1 cellular context compared by ENCODE assay signal in the genomic region with DNA sequence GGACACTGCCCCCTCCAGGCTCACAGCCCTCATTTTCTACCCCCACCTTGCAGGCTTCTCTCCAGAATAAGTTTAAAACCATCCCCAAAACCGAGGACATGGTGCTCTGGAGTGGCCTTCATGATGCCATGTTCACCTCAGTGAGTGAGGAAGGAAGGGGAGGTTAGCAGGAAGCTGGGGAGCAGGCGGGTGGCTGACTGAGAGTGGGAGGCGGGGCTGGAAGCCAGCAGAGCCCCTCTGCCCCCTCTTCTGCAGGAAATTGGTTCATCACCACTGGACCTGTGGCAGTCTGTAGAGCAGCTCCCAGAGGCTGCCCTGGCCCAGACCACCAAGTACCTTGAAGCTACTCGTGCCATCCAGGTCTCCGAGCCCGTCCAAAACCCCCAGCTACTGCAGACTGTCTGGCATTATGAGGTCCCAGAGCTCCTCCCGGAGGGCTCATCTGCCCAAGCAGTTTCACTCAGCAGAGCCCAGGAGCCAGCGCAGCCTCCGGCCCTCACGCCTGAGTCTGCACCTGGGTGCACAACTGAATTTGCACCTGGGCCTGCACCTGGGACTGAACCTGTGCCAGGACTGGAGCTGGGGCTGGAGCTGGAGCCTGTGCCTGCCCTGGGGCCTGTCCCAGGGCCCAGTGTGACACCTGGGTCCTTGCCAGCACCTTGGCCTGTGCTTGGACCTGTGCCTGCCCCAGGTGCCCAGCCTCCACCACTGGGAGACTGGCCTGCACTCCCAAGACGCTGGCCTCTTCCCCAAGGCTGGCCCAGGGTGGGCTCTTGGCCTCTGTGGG.
TF ChIP-seq lines count a peak whose summit lies in the region.

No MANE protein-coding gene starts in this region.

TF ChIP-seq in GM23338, 12 proteins besides CTCF, POLR2A, EP300 and RAD21 (continued from another document):
- TF ChIP-seq, protein P1, sequence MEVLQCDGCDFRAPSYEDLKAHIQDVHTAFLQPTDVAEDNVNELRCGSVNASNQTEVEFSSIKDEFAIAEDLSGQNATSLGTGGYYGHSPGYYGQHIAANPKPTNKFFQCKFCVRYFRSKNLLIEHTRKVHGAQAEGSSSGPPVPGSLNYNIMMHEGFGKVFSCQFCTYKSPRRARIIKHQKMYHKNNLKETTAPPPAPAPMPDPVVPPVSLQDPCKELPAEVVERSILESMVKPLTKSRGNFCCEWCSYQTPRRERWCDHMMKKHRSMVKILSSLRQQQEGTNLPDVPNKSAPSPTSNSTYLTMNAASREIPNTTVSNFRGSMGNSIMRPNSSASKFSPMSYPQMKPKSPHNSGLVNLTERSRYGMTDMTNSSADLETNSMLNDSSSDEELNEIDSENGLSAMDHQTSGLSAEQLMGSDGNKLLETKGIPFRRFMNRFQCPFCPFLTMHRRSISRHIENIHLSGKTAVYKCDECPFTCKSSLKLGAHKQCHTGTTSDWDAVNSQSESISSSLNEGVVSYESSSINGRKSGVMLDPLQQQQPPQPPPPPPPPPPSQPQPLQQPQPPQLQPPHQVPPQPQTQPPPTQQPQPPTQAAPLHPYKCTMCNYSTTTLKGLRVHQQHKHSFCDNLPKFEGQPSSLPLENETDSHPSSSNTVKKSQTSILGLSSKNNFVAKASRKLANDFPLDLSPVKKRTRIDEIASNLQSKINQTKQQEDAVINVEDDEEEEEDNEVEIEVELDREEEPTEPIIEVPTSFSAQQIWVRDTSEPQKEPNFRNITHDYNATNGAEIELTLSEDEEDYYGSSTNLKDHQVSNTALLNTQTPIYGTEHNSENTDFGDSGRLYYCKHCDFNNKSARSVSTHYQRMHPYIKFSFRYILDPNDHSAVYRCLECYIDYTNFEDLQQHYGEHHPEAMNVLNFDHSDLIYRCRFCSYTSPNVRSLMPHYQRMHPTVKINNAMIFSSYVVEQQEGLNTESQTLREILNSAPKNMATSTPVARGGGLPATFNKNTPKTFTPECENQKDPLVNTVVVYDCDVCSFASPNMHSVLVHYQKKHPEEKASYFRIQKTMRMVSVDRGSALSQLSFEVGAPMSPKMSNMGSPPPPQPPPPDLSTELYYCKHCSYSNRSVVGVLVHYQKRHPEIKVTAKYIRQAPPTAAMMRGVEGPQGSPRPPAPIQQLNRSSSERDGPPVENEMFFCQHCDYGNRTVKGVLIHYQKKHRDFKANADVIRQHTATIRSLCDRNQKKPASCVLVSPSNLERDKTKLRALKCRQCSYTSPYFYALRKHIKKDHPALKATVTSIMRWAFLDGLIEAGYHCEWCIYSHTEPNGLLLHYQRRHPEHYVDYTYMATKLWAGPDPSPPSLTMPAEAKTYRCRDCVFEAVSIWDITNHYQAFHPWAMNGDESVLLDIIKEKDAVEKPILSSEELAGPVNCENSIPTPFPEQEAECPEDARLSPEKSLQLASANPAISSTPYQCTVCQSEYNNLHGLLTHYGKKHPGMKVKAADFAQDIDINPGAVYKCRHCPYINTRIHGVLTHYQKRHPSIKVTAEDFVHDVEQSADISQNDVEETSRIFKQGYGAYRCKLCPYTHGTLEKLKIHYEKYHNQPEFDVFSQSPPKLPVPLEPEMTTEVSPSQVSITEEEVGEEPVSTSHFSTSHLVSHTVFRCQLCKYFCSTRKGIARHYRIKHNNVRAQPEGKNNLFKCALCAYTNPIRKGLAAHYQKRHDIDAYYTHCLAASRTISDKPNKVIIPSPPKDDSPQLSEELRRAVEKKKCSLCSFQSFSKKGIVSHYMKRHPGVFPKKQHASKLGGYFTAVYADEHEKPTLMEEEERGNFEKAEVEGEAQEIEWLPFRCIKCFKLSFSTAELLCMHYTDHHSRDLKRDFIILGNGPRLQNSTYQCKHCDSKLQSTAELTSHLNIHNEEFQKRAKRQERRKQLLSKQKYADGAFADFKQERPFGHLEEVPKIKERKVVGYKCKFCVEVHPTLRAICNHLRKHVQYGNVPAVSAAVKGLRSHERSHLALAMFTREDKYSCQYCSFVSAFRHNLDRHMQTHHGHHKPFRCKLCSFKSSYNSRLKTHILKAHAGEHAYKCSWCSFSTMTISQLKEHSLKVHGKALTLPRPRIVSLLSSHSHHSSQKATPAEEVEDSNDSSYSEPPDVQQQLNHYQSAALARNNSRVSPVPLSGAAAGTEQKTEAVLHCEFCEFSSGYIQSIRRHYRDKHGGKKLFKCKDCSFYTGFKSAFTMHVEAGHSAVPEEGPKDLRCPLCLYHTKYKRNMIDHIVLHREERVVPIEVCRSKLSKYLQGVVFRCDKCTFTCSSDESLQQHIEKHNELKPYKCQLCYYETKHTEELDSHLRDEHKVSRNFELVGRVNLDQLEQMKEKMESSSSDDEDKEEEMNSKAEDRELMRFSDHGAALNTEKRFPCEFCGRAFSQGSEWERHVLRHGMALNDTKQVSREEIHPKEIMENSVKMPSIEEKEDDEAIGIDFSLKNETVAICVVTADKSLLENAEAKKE (CRISPR knock-in tag; IDR thresholded peaks at IDR 0.05): no peak
- TF ChIP-seq NANOG (IDR thresholded peaks at IDR 0.05; ENCODE audit: borderline replicate concordance): no peak
- no peak for TF ChIP-seq EZH2phosphoT487 (IDR thresholded peaks at IDR 0.05; ENCODE audit: unreplicated experiment)
